ENCODE assay signal across 8 cellular contexts in genomic region chr11:57515332-57516060, GRCh38. TPM values are rescaled to one million over a fixed set of nuclear protein-coding genes. Genes with fewer than 3 reads are reported as not detected.
DNase-seq lines count a peak whose midpoint lies in the region; ATAC-seq, FAIRE-seq and TF ChIP-seq lines count a peak whose summit lies in the region.

SLC43A1 (minus strand) TSS chr11:57515702; CDS start chr11:57514111, 1,591 bp downstream.

- intact Hi-C loops in GM12878 (cut with micrococcal nuclease; ENCODE audit: unreplicated experiment): no loop called here

- H3K36me3 ChIP-seq in GM12878 (ENCODE audit: control insufficient read depth in 2 of 2, insufficient read depth in 2 of 2, low read length in 1 of 2): no peaks in the 10 kb centered on the region

- peaks cover 11% of the 10 kb centered on the region for H3K79me2 ChIP-seq in GM12878 (ENCODE audit: control insufficient read depth, insufficient read depth, low read length)

- peak within 1 kb of the TSS; percentile 90 for H3K4me3 ChIP-seq in GM12878

- CTCF ChIA-PET in GM12878 (lab: Yijun Ruan, JAX): interaction anchor here (0.7 to 10.6 kb wide), 10 partner anchors 9 to 170 kb away, joined by 3 to 158 read pairs (median 8); partner anchors contain the start of gene RTN4RL2

- no peak for TF ChIP-seq CTCF in GM12878 (IDR thresholded peaks at IDR 0.05 in 2 of 3, conservative IDR thresholded peaks at IDR 0.05 in 1 of 3; ENCODE audit: control insufficient read depth in 2 of 3, extremely low read depth in 1 of 3, insufficient read depth in 1 of 3, low read depth in 3 of 3, low read length in 3 of 3)

- H4K20me1 ChIP-seq in GM12878 (ENCODE audit: control insufficient read depth, insufficient read depth): no peaks in the 10 kb centered on the region

- no peaks in the 10 kb centered on the region for H3K4me1 ChIP-seq in GM12878 (ENCODE audit: control insufficient read depth, insufficient read depth, low read length)

- RAD21 ChIA-PET in GM12878 (lab: Charles Lee; ENCODE audit: unreplicated experiment): interaction anchor here (1.0 to 8.2 kb wide), 6 partner anchors 11 to 170 kb away, joined by 3 to 46 read pairs (median 6); no protein-coding TSS in a partner anchor

- peak within 1 kb of the TSS; percentile 95 for H3K4me2 ChIP-seq in GM12878 (ENCODE audit: control insufficient read depth, insufficient read depth)

- no peak for TF ChIP-seq RAD21 in GM12878 (IDR thresholded peaks at IDR 0.05; ENCODE audit: insufficient read depth, low read depth, low read length)

- peak; percentile 47 for TF ChIP-seq POLR2A in GM18951 (IDR thresholded peaks at IDR 0.05; ENCODE audit: extremely low read depth, insufficient read depth, insufficient read length)
- TF ChIP-seq POLR2A in GM12878 (IDR thresholded peaks at IDR 0.05; ENCODE audit: low read depth, low read length): peak; percentile 25; the same call in 1 of the 2 replicates

- WGBS in GM12878 (ENCODE audit: insufficient coverage, insufficient replicate concordance, low lambda C conversion rate, missing lambda C conversion rate): under 1% methylated on average over 51 of the region's 66 CpGs

- H3K27ac ChIP-seq in GM12878 (ENCODE audit: control insufficient read depth, insufficient read depth): peak within 1 kb of the TSS; percentile 35

- ATAC-seq in HG03196 (IDR thresholded peaks at IDR 0.05; ENCODE audit: unreplicated experiment) (peak; percentile 43), GM12878 (peak; percentile 66)

- peak within 1 kb of the TSS; percentile 90 for H2AFZ ChIP-seq in GM12878 (ENCODE audit: control insufficient read depth, low read depth, low read length)

- no peak for TF ChIP-seq EP300 in GM12878 (IDR thresholded peaks at IDR 0.05; ENCODE audit: borderline replicate concordance in 1 of 2, control insufficient read depth in 1 of 2, low read depth in 2 of 2, low read length in 2 of 2)

- peak; percentile 41 for FAIRE-seq in GM12878 (lab: Jason Lieb, UNC)

- SMC1A ChIA-PET in GM12878 (lab: Charles Lee; ENCODE audit: uncharacterized antibody, unreplicated experiment): interaction anchor here (0.9 to 5.4 kb wide), 7 partner anchors 9 to 58 kb away, joined by 3 to 47 read pairs (median 4); no protein-coding TSS in a partner anchor

- H3K9ac ChIP-seq in GM12878 (ENCODE audit: control insufficient read depth, insufficient read depth, low read length): peak within 1 kb of the TSS; percentile 81

- BruUV-seq in GM12878 (replicated peaks; lab: Mats Ljungman, UMichigan): no TSS peak

- in situ Hi-C loops in GM18951 (cut with MboI; ENCODE audit: low sequenced_read_pairs, unreplicated experiment) (no loop called here), SK-MEL-5 (cut with HindIII; ENCODE audit: low pct_unique_long_range_greater_than_20kb, low sequenced_read_pairs) (no loop called here), GM12878 (cut with MboI) (no loop called here)

- POLR2A ChIA-PET in GM12878 (lab: Charles Lee): interaction anchor here (1.0 to 1.6 kb wide), 3 partner anchors 22 to 197 kb away, joined by 3 to 4 read pairs (median 3); partner anchors contain the start of genes MED19 and TMX2

- peak; percentile 88 for DNase-seq in AG20443 (ENCODE audit: low spot score)
- DNase-seq in SK-MEL-5 (ENCODE audit: low read depth, low spot score): peak; percentile 31
- no peak for DNase-seq in GM12878 (ENCODE audit: low read depth, low spot score)
- DNase-seq in iPS-NIHi7 (ENCODE audit: extremely low spot score): peak; percentile 42
- peak; percentile 4 to 35 (median 15) for DNase-seq in stimulated activated CD4-positive, alpha-beta T cell treated with anti-CD3 and anti-CD28 coated beads, Interleukin-12 subunit alpha, Interleukin-12 subunit beta, amount 100 ng/mL, for 48 hours (ENCODE audit: low read depth in 2 of 3, low spot score in 1 of 3)
- DNase-seq in NCI-H187 (lab: John Stamatoyannopoulos, UW): no peak

- H3K27me3 ChIP-seq in GM12878 (replicated peaks in 1 of 2; ENCODE audit: control insufficient read depth in 2 of 2, insufficient read depth in 2 of 2, low read length in 1 of 2): no peaks in the 10 kb centered on the region

- H3K9me3 ChIP-seq in GM12878 (replicated peaks; ENCODE audit: control insufficient read depth, insufficient read depth, low read length): no peaks in the 10 kb centered on the region

TF ChIP-seq in GM12878, 131 proteins besides CTCF, POLR2A, EP300 and RAD21 (continues in another document):
- TF ChIP-seq BHLHE40 (IDR thresholded peaks at IDR 0.05; ENCODE audit: borderline replicate concordance in 1 of 2, low read depth in 2 of 2, low read length in 1 of 2) (peak; percentile 89 to 95), EGR1 (IDR thresholded peaks at IDR 0.05; ENCODE audit: borderline replicate concordance in 1 of 2, low read depth in 2 of 2, low read length in 2 of 2) (0 out of 3 replicates have a peak, but pooled peaks of 1 of the 2 experiments have one; percentile 70), HDAC6 (IDR thresholded peaks at IDR 0.05; ENCODE audit: unreplicated experiment) (peak; percentile 86), GATAD2B (conservative IDR thresholded peaks at IDR 0.05; ENCODE audit: low read depth) (0 out of 2 replicates have a peak, but pooled peaks have one; percentile 45), MEF2B (IDR thresholded peaks at IDR 0.05; ENCODE audit: partially characterized antibody, poor library complexity, severe bottlenecking) (peak; percentile 19), SMARCA5 (IDR thresholded peaks at IDR 0.05) (0 out of 2 replicates have a peak, but pooled peaks have one; percentile 49), SIN3A (IDR thresholded peaks at IDR 0.05; ENCODE audit: low read depth, low read length) (peak; percentile 65; the same call in 1 of the 2 replicates), RAD51 (IDR thresholded peaks at IDR 0.05) (peak; percentile 90), USF2 (IDR thresholded peaks at IDR 0.05; ENCODE audit: borderline replicate concordance, low read depth, low read length) (peak; percentile 46), MAX (IDR thresholded peaks at IDR 0.05; ENCODE audit: low read depth, low read length) (peak; percentile 73), BRCA1 (IDR thresholded peaks at IDR 0.05; ENCODE audit: low read depth, low read length) (no peak), MTA3 (IDR thresholded peaks at IDR 0.05; ENCODE audit: borderline replicate concordance, low read length) (no peak)
- TF ChIP-seq, protein P1, sequence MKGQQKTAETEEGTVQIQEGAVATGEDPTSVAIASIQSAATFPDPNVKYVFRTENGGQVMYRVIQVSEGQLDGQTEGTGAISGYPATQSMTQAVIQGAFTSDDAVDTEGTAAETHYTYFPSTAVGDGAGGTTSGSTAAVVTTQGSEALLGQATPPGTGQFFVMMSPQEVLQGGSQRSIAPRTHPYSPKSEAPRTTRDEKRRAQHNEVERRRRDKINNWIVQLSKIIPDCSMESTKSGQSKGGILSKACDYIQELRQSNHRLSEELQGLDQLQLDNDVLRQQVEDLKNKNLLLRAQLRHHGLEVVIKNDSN (IDR thresholded peaks at IDR 0.05; ENCODE audit: borderline replicate concordance, extremely low read length, insufficient read depth, low read depth, low read length): peak; percentile 82
- TF ChIP-seq, protein P2, sequence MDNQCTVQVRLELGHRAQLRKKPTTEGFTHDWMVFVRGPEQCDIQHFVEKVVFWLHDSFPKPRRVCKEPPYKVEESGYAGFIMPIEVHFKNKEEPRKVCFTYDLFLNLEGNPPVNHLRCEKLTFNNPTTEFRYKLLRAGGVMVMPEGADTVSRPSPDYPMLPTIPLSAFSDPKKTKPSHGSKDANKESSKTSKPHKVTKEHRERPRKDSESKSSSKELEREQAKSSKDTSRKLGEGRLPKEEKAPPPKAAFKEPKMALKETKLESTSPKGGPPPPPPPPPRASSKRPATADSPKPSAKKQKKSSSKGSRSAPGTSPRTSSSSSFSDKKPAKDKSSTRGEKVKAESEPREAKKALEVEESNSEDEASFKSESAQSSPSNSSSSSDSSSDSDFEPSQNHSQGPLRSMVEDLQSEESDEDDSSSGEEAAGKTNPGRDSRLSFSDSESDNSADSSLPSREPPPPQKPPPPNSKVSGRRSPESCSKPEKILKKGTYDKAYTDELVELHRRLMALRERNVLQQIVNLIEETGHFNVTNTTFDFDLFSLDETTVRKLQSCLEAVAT (IDR thresholded peaks at IDR 0.05): no peak

RNA-seq across cellular contexts. Expression of gene SLC43A1, which starts in this region (rescaled TPM):
- 10.1 and 11.2 TPM in 2 replicates for total RNA-seq in SK-MEL-5 (2014; rRNA removed; shearing (Covaris generic))
- 13.3 and 21.0 TPM in 2 replicates for polyA plus RNA-seq in SK-MEL-5 (2015; cell fraction: cytosol; rRNA removed)
- polyA plus RNA-seq in SK-MEL-5 (2015; cell fraction: nucleus; rRNA removed): 32.8 and 37.2 TPM in 2 replicates
- total RNA-seq in GM12878 (2013; cell fraction: nucleolus; rRNA removed): 47.4 and 56.0 TPM in 2 replicates
- 16.9 and 20.3 TPM in 2 replicates for total RNA-seq in GM12878 (2014; rRNA removed)
- total RNA-seq in GM12878 (2014; rRNA removed; fragmentation: Illumina TruSeq; extraction: Trizol): 7.4 and 8.1 TPM in 2 replicates
- total RNA-seq in GM12878 (2021): 16.1 and 16.4 TPM in 2 replicates
- 8.0 TPM for polyA plus RNA-seq in GM12878 (2011; ENCODE audit: low read depth)
- polyA plus RNA-seq in GM12878 (2011; rRNA removed): 8.4 and 17.8 TPM in 2 replicates
- 25.6 and 28.1 TPM in 2 replicates for polyA plus RNA-seq in GM12878 (2011; cell fraction: cytosol; rRNA removed)
- 48.3 and 51.6 TPM in 2 replicates for polyA plus RNA-seq in GM12878 (2011; cell fraction: nucleus; rRNA removed)
- 9.3 and 14.0 TPM in 2 replicates for polyA plus RNA-seq in GM12878 (2012)
- polyA plus RNA-seq in GM12878 (2014; fragmentation: Illumina TruSeq; extraction: Trizol): 9.8 and 11.9 TPM in 2 replicates
- polyA plus RNA-seq in GM12878 (2014; fragmentation: Nextera tagmentation; extraction: Ambion mirVana): 1 to 10 TPM; 1.0 to 2.4 TPM
- 15.6 TPM in 2 replicates for polyA plus RNA-seq in GM12878 (2014; rRNA removed)
- 10 to 100 TPM; 12.0 to 13.3 TPM for polyA plus RNA-seq in GM12878 (2016; fragmentation: Nextera tagmentation; extraction: Ambion mirVana)
- polyA minus RNA-seq in GM12878 (2011; rRNA and poly(A)+ RNA removed): 29.8 and 30.0 TPM in 2 replicates
- 13.1 and 16.8 TPM in 2 replicates for polyA minus RNA-seq in GM12878 (2011; cell fraction: cytosol; rRNA and poly(A)+ RNA removed)
- 16.2 and 27.0 TPM in 2 replicates for polyA minus RNA-seq in GM12878 (2011; cell fraction: nucleus; rRNA and poly(A)+ RNA removed)

Comparison
In these comparisons a context has a peak if more than half of its experiments do, and no peak if none do; other contexts are left out.
1. DNase-seq: peak in AG20443 (single experiment), SK-MEL-5 (single experiment), iPS-NIHi7 (single experiment) and stimulated activated CD4-positive, alpha-beta T cell treated with anti-CD3 and anti-CD28 coated beads, Interleukin-12 subunit alpha, Interleukin-12 subunit beta, amount 100 ng/mL, for 48 hours (3 of 3); none in GM12878 (single experiment) and NCI-H187 (0 of 2).